8 cellular contexts compared by ENCODE assay signal in the genomic region with DNA sequence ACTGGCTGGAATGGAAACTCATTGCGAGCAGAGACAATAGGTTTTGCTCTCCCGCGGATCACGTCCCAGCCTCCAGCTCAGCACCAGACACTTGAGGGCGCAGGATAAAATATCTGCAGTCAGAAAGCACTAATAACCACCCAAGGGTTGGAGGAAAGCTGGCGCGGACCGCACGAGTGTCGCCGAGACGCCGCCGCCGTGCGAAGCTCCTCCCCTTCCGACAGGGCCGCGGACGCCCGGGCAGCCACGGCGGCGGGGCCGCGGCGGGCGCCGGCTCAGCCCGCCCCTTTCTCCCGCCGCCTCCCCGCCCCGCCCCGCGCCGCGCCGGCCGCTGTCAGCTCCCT. TPM values are rescaled to one million over a fixed set of nuclear protein-coding genes. Genes with fewer than 3 reads are reported as not detected.
DNase-seq lines count a peak whose midpoint lies in the region; ATAC-seq and TF ChIP-seq lines count a peak whose summit lies in the region.

A gene with protein sequence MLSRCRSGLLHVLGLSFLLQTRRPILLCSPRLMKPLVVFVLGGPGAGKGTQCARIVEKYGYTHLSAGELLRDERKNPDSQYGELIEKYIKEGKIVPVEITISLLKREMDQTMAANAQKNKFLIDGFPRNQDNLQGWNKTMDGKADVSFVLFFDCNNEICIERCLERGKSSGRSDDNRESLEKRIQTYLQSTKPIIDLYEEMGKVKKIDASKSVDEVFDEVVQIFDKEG (plus strand): TSS at position 213 of the 344 bp plus-strand sequence. CDS start 156 bp downstream, outside the sequence.

- peak within 1 kb of the TSS; percentile 58 for H4K5ac ChIP-seq in IMR-90 (ENCODE audit: low read depth, low read length)

- 0% methylated on average over 1 of the region's 40 CpGs; no CpG with 5 or more reads in 1 of the 2 experiments for WGBS in IMR-90 (ENCODE audit: extremely low coverage in 2 of 2, insufficient read length in 1 of 2), 2 experiments
- WGBS in esophagus, 2 donors, result 0 to 1% methylated on average over 20 to 40 of the region's 40 CpGs

- H3K9me3 ChIP-seq in IMR-90 (ENCODE audit: control insufficient read depth, insufficient read depth, low read length), result no peaks in the 10 kb centered on the region
- no peaks in the 10 kb centered on the region for H3K9me3 ChIP-seq in esophagus (ENCODE audit: control insufficient read depth in 2 of 2, insufficient read depth in 1 of 2, low read depth in 1 of 2, low read length in 1 of 2)
- no peaks in the 10 kb centered on the region for H3K9me3 ChIP-seq in muscle layer of colon (ENCODE audit: low read length)

- peak within 1 kb of the TSS; percentile 80 for H2AK5ac ChIP-seq in IMR-90 (ENCODE audit: low read depth, low read length)

- H3K23ac ChIP-seq in IMR-90 (ENCODE audit: low read depth, low read length), result peak within 1 kb of the TSS; percentile 91

- H3K27ac ChIP-seq in IMR-90 (ENCODE audit: insufficient read depth, low read length) (peak within 1 kb of the TSS; percentile 88), esophagus (ENCODE audit: low read depth in 2 of 2, low read length in 1 of 2) (peak within 1 kb of the TSS; percentile 98 to 99), muscle layer of colon (ENCODE audit: low read depth, low read length) (peak within 1 kb of the TSS; percentile 84)

- peaks cover 0 to 21% of the 10 kb centered on the region in 2 experiments; a peak in 3 of 4 replicates for H3K79me1 ChIP-seq in IMR-90 (ENCODE audit: low read depth in 1 of 2, low read length in 2 of 2)

- in situ Hi-C loops in IMR-90 (cut with MboI; ENCODE audit: low sequenced_read_pairs), result no loop called here

- H3K36me3 ChIP-seq in IMR-90 (ENCODE audit: control insufficient read depth, insufficient read depth, low read length) (no peaks in the 10 kb centered on the region), esophagus (ENCODE audit: control insufficient read depth in 2 of 2, insufficient read depth in 2 of 2, low read length in 1 of 2) (no peaks in the 10 kb centered on the region), muscle layer of colon (ENCODE audit: insufficient read depth, low read length) (no peaks in the 10 kb centered on the region)

- intact Hi-C loops in IMR-90 (cut with micrococcal nuclease), result loop anchor here (1.0 to 10.0 kb wide), 5 partner anchors 19 to 156 kb away; a partner anchor contains a TSS

- POLR2A ChIA-PET in IMR-90 (lab: Charles Lee; ENCODE audit: unreplicated experiment), result interaction anchor here (0.6 to 1.5 kb wide), 3 partner anchors 9 to 80 kb away, joined by 4 to 5 read pairs (median 4); a partner anchor contains a TSS

- peak within 1 kb of the TSS; percentile 99 for H2AFZ ChIP-seq in IMR-90 (replicated peaks; ENCODE audit: low read length, poor library complexity)

- TF ChIP-seq CTCF in IMR-90 (conservative IDR thresholded peaks at IDR 0.05; ENCODE audit: low read depth, low read length), result peak; percentile 23; the same call in 1 of the 2 replicates

- peak within 1 kb of the TSS; percentile 75 for H3K4me2 ChIP-seq in IMR-90 (ENCODE audit: low read depth, low read length)

- H2AK9ac ChIP-seq in IMR-90 (replicated peaks; ENCODE audit: low read depth, low read length, poor library complexity), result peak within 1 kb of the TSS; percentile 94

- peaks cover 3% of the 10 kb centered on the region for H4K20me1 ChIP-seq in IMR-90 (ENCODE audit: insufficient read depth, low read length)

- H3K4me1 ChIP-seq in IMR-90 (ENCODE audit: control insufficient read depth, insufficient read depth, low read length), result peaks cover 6% of the 10 kb centered on the region
- H3K4me1 ChIP-seq in esophagus (ENCODE audit: control insufficient read depth in 2 of 2, insufficient read depth in 2 of 2, low read length in 1 of 2), result peaks cover 3% of the 10 kb centered on the region in 2 donors
- H3K4me1 ChIP-seq in muscle layer of colon (ENCODE audit: insufficient read depth, low read length), result peaks cover 18% of the 10 kb centered on the region

- dilution Hi-C loops in IMR-90 (cut with HindIII; ENCODE audit: low sequenced_read_pairs, unreplicated experiment), result no loop called here

- H3K9me1 ChIP-seq in IMR-90 (ENCODE audit: insufficient read depth, low read length), result peaks cover 10% of the 10 kb centered on the region

- peak within 1 kb of the TSS; percentile 34; the same call in 1 of the 3 replicates for H2BK15ac ChIP-seq in IMR-90 (ENCODE audit: low read depth, low read length)

- TF ChIP-seq RAD21 in IMR-90 (IDR thresholded peaks at IDR 0.05; ENCODE audit: low read length), result peak; percentile 23; the same call in 1 of the 2 replicates

- H3K27me3 ChIP-seq in IMR-90 (ENCODE audit: control insufficient read depth, insufficient read depth, low read length) (no peaks in the 10 kb centered on the region), esophagus (ENCODE audit: control insufficient read depth in 1 of 2, insufficient read depth in 2 of 2, low read length in 2 of 2) (no peaks in the 10 kb centered on the region), muscle layer of colon (ENCODE audit: control insufficient read depth in 1 of 2, insufficient read depth in 2 of 2, low read length in 2 of 2) (no peaks in the 10 kb centered on the region)

- CTCF ChIA-PET in IMR-90 (lab: Yijun Ruan, JAX), result interaction anchor here (0.8 to 1.0 kb wide), 2 partner anchors 15 to 104 kb away, joined by 3 read pairs; a partner anchor contains a TSS

- peak within 1 kb of the TSS; percentile 59 to 94 for H4K8ac ChIP-seq in IMR-90 (ENCODE audit: low read depth in 2 of 2, low read length in 2 of 2)

- DNase-seq in DMS153 treated with DMSO at 0.1 percent for 48 hours (lab: John Stamatoyannopoulos, UW; ENCODE audit: unreplicated experiment), result peak; percentile 93
- DNase-seq in IMR-90, result peak; percentile 77
- peak; percentile 39 for DNase-seq in OCI-M2 (lab: John Stamatoyannopoulos, UW; ENCODE audit: unreplicated experiment)
- peak; percentile 77 for DNase-seq in activated T-cell treated with anti-CD3 and anti-CD28 coated beads for 48 hours (ENCODE audit: low read depth)
- peak; percentile 62 for DNase-seq in stimulated activated CD8-positive, alpha-beta memory T cell treated with anti-CD3 and anti-CD28 coated beads, Interleukin-7, amount 100 ng/mL, for 24 hours (ENCODE audit: low read depth)

- peak; percentile 4; the same call in 1 of the 2 replicates for TF ChIP-seq POLR2A in IMR-90 (IDR thresholded peaks at IDR 0.05; ENCODE audit: low read depth, low read length)

- peak within 1 kb of the TSS; percentile 87 for H3K56ac ChIP-seq in IMR-90 (ENCODE audit: extremely low read depth, insufficient read depth, low read length)

- H2BK20ac ChIP-seq in IMR-90 (ENCODE audit: low read depth, low read length), result no peak within 1 kb of the TSS

- peak within 1 kb of the TSS; percentile 87 for H4K91ac ChIP-seq in IMR-90 (ENCODE audit: insufficient read depth, low read depth, low read length)

- H3K18ac ChIP-seq in IMR-90 (ENCODE audit: low read depth, low read length), result peak within 1 kb of the TSS; percentile 28

- peak within 1 kb of the TSS; percentile 87 for H3K9ac ChIP-seq in IMR-90 (ENCODE audit: low read depth, low read length)
- H3K9ac ChIP-seq in muscle layer of colon (ENCODE audit: low read length), result peak within 1 kb of the TSS; percentile 85

- peak within 1 kb of the TSS; percentile 81 for H2BK5ac ChIP-seq in IMR-90 (ENCODE audit: low read depth, low read length, poor library complexity, severe bottlenecking)

- peak within 1 kb of the TSS; percentile 91 for H3K14ac ChIP-seq in IMR-90 (replicated peaks; ENCODE audit: low read depth, low read length)

- H3K4ac ChIP-seq in IMR-90 (ENCODE audit: low read depth, low read length), result peak within 1 kb of the TSS; percentile 88

- peak within 1 kb of the TSS; percentile 86 for H3K4me3 ChIP-seq in IMR-90 (ENCODE audit: insufficient read depth, low read depth, low read length)
- peak within 1 kb of the TSS; percentile 86 to 96 for H3K4me3 ChIP-seq in esophagus (ENCODE audit: low read depth in 1 of 2, low read length in 2 of 2)
- H3K4me3 ChIP-seq in muscle layer of colon (ENCODE audit: low read depth in 1 of 2, low read length in 2 of 2), result peak within 1 kb of the TSS; percentile 67 to 95

- peak; percentile 74 for ATAC-seq in GM21576 (IDR thresholded peaks at IDR 0.05; ENCODE audit: unreplicated experiment)
- peak; percentile 88 for ATAC-seq in IMR-90 (ENCODE audit: low read depth)

- H2BK120ac ChIP-seq in IMR-90 (ENCODE audit: low read depth, low read length), result peak within 1 kb of the TSS; percentile 69

- no TSS peak for BruUV-seq in IMR-90 (replicated peaks; lab: Mats Ljungman, UMichigan)

TF ChIP-seq in IMR-90, 13 proteins besides CTCF, POLR2A, EP300 and RAD21:
- TF ChIP-seq BHLHE40 (IDR thresholded peaks at IDR 0.05; ENCODE audit: low read depth, low read length) (peak; percentile 55; the same call in 1 of the 2 replicates), NFE2L2 (IDR thresholded peaks at IDR 0.05; ENCODE audit: low read depth, low read length) (no peak)

RNA-seq across cellular contexts. Expression of the gene that starts here (rescaled TPM):
- total RNA-seq in IMR-90 (2012; rRNA removed), result 23.1 and 75.3 TPM in 2 replicates
- 24.0 and 31.9 TPM in 2 replicates for polyA plus RNA-seq in IMR-90 (2012; rRNA removed)
- 9.1 and 14.8 TPM in 2 replicates for polyA plus RNA-seq in IMR-90 (2012; cell fraction: cytosol; rRNA removed)
- 5.9 and 9.6 TPM in 2 replicates for polyA plus RNA-seq in IMR-90 (2012; cell fraction: nucleus; rRNA removed; ENCODE audit: low replicate concordance)
- 100 to 1,000 TPM in 1 of 2 donors, 10 to 100 TPM in 1; 81.2 to 105 TPM for polyA plus RNA-seq in esophagus

Comparison
In these comparisons a context has a peak if more than half of its experiments do, and no peak if none do; other contexts are left out.
1. Peak in every context shown above with its lines: DNase-seq, ATAC-seq, H3K4me3 ChIP-seq and H3K27ac ChIP-seq.
2. DNase-seq: peak in every context shown above with its lines; median percentile 93 in DMS153 treated with DMSO at 0.1 percent for 48 hours; 77 in IMR-90; 77 in activated T-cell treated with anti-CD3 and anti-CD28 coated beads for 48 hours; 62 in stimulated activated CD8-positive, alpha-beta memory T cell treated with anti-CD3 and anti-CD28 coated beads, Interleukin-7, amount 100 ng/mL, for 24 hours; 39 in OCI-M2.